13 cellular contexts compared by ENCODE assay signal in genomic region chr3:189277711-189278110, GRCh38.
DNase-seq lines count a peak whose midpoint lies in the region; ATAC-seq and TF ChIP-seq lines count a peak whose summit lies in the region.
"Had no signal": no experiment of that assay in that cellular context is flagged by ENCODE, and none has a peak within 500 bp of the region (broad histone marks: within the 10 kb centered on the region; RNA-seq: fewer than 3 reads in every experiment).

No MANE protein-coding gene starts in this region.

- no peaks in the 10 kb centered on the region for H3K79me2 ChIP-seq in OCI-LY7 (ENCODE audit: insufficient read depth, low read depth, low read length)

- H2AFZ ChIP-seq in OCI-LY7 (ENCODE audit: low read length), result no peak overlapping the region

- no peak for TF ChIP-seq CTCF in OCI-LY7 (conservative IDR thresholded peaks at IDR 0.05; ENCODE audit: low read length)
- no peak for TF ChIP-seq CTCF in WERI-Rb-1 (IDR thresholded peaks at IDR 0.05; ENCODE audit: low read depth, low read length)

- ATAC-seq in GM21529 (IDR thresholded peaks at IDR 0.05; ENCODE audit: unreplicated experiment) (peak; percentile 40), HG03460 (IDR thresholded peaks at IDR 0.05; ENCODE audit: unreplicated experiment) (no peak)
- ATAC-seq: HepG2 had no signal

- H3K4me1 ChIP-seq in OCI-LY7 (ENCODE audit: insufficient read depth, low read length, poor library complexity, severe bottlenecking), result peaks cover 19% of the 10 kb centered on the region

- H3K9me3 ChIP-seq in OCI-LY7 (ENCODE audit: low read length) (no peaks in the 10 kb centered on the region), WERI-Rb-1 (ENCODE audit: severe bottlenecking) (no peaks in the 10 kb centered on the region)
- H3K9me3 ChIP-seq: lower lobe of right lung, tibial nerve had no signal

- H3K4me2 ChIP-seq in OCI-LY7 (ENCODE audit: low read length), result no peak overlapping the region

- H3K4me3 ChIP-seq in OCI-LY7 (ENCODE audit: low read depth, low read length, poor library complexity, severe bottlenecking) (no peak overlapping the region), WERI-Rb-1 (ENCODE audit: low read depth, low read length) (no peak overlapping the region)
- H3K4me3 ChIP-seq: lower lobe of right lung, tibial nerve had no signal

- in situ Hi-C loops in KBM-7 (cut with MboI; ENCODE audit: low pct_unique_long_range_greater_than_20kb, low sequenced_read_pairs), result no loop called here

- intact Hi-C loops in OCI-LY7 (cut with micrococcal nuclease; ENCODE audit: unreplicated experiment), result loop anchor here (10.0 kb wide), 1 partner anchor 307 kb away; no protein-coding TSS in a partner anchor

- BruUV-seq in OCI-LY7 (replicated peaks; lab: Mats Ljungman, UMichigan), result no TSS peak

- H4K20me1 ChIP-seq in OCI-LY7 (ENCODE audit: insufficient read depth, low read length), result no peaks in the 10 kb centered on the region

- H3K27me3 ChIP-seq in WERI-Rb-1 (ENCODE audit: insufficient read depth, low read depth, severe bottlenecking), result no peaks in the 10 kb centered on the region
- H3K27me3 ChIP-seq: tibial nerve had no signal

- peak; percentile 22 for DNase-seq in ELR (ENCODE audit: low read depth)
- DNase-seq in OCI-LY7 (ENCODE audit: low spot score), result peak; percentile 22
- peak; percentile 15 for DNase-seq in globus pallidus (ENCODE audit: low spot score)
- no peak for DNase-seq in KBM-7
- DNase-seq in WERI-Rb-1, result no peak
- DNase-seq: activated naive CD4-positive, alpha-beta T cell; erythroblast; lower lobe of right lung; NCI-H187 treated with DMSO at 0.1 percent for 48 hours had no signal

- H3K9me2 ChIP-seq in OCI-LY7 (ENCODE audit: insufficient read depth, low read length), result no peaks in the 10 kb centered on the region

- no peak overlapping the region for H3K27ac ChIP-seq in OCI-LY7 (ENCODE audit: low read depth, low read length, poor library complexity, severe bottlenecking)
- H3K27ac ChIP-seq in WERI-Rb-1, result no peak overlapping the region
- H3K27ac ChIP-seq: lower lobe of right lung had no signal

- H3K36me3 ChIP-seq in OCI-LY7 (ENCODE audit: insufficient read depth, low read length) (no peaks in the 10 kb centered on the region), WERI-Rb-1 (no peaks in the 10 kb centered on the region)
- H3K36me3 ChIP-seq: lower lobe of right lung, tibial nerve had no signal

- POLR2A ChIA-PET in OCI-LY7 (lab: Charles Lee), result interaction anchor here (0.5 to 1.6 kb wide), 4 partner anchors 9 to 403 kb away, joined by 3 to 5 read pairs (median 4); no protein-coding TSS in a partner anchor

- CTCF ChIA-PET in OCI-LY7 (lab: Charles Lee; ENCODE audit: unreplicated experiment), result interaction anchor here (0.9 kb wide), 1 partner anchor 11 kb away, joined by 3 read pairs; no protein-coding TSS in a partner anchor

Comparison
In these comparisons a context has a peak if more than half of its experiments do, and no peak if none do; other contexts are left out.
1. DNase-seq: peak in ELR (single experiment), OCI-LY7 (single experiment) and globus pallidus (single experiment); none in KBM-7 (single experiment) and WERI-Rb-1 (single experiment).